In the genomic region with DNA sequence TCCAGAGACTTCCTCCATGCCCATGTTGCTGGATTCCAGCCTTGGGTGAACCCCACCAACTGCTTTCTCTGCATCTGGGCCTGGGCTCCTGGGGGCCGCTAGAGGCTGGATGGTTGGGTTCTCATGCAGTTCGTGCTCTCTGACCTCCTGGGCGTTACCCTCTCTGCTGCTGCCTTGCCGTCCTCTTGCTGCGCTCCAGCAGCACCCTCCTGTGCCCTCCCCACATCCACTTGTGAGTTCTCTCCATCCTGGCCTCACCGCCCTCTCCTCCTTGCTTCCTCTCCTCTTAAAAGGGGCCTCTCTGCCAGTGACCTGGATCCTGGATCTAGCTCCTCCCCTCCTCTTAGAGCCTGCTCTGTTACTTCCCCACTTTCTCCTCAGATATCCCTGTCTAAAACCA, we compare ENCODE assay signal across 25 cellular contexts.
"Had no signal": no experiment of that assay in that cellular context is flagged by ENCODE, and none has a peak within 500 bp of the region (broad histone marks: within the 10 kb centered on the region; RNA-seq: fewer than 3 reads in every experiment).

No MANE protein-coding gene starts in this region.

- DNase-seq: activated CD4-positive, alpha-beta memory T cell treated with anti-CD3 and anti-CD28 coated beads, Interleukin-2, amount 10 ng/mL, durations not matched to agents 7 days and 5 days; activated CD4-positive, alpha-beta T cell treated with anti-CD3 and anti-CD28 coated beads for 1 hour; activated CD4-positive, alpha-beta T cell treated with anti-CD3 and anti-CD28 coated beads, Interleukin-2, amount 10 ng/mL, durations not matched to agents 7 days and 5 days; activated CD8-positive, alpha-beta memory T cell treated with anti-CD3 and anti-CD28 coated beads, Interleukin-2, amount 50 U/mL, for 48 hours; activated gamma-delta T cell; activated naive CD4-positive, alpha-beta T cell treated with anti-CD3 and anti-CD28 coated beads, Interleukin-2, amount 10 ng/mL, durations not matched to agents 7 days and 5 days; activated naive CD8-positive, alpha-beta T cell treated with anti-CD3 and anti-CD28 coated beads, Interleukin-2, amount 10 ng/mL, durations not matched to agents 7 days and 5 days; activated T-cell treated with anti-CD3 and anti-CD28 coated beads, Interleukin-2, amount 50 U/mL, for 24 hours; amniotic stem cell; brain microvascular endothelial cell; central memory CD4-positive, alpha-beta T cell; endodermal cell; foreskin fibroblast; midbrain; naive thymus-derived CD4-positive, alpha-beta T cell; posterior cingulate gyrus; right lobe of liver; stimulated activated CD4-positive, alpha-beta T cell treated with anti-CD3 and anti-CD28 coated beads, Interleukin-2, amount 100 ng/mL, for 48 hours; substantia nigra; T-helper 2 cell had no signal

- H3K4me3 Mint-ChIP-seq: activated CD4-positive, alpha-beta memory T cell treated with anti-CD3 and anti-CD28 coated beads, Interleukin-2, amount 10 ng/mL, durations not matched to agents 7 days and 5 days; activated CD4-positive, alpha-beta T cell treated with anti-CD3 and anti-CD28 coated beads, Interleukin-2, amount 10 ng/mL, durations not matched to agents 7 days and 5 days; activated naive CD4-positive, alpha-beta T cell treated with anti-CD3 and anti-CD28 coated beads, Interleukin-2, amount 10 ng/mL, durations not matched to agents 7 days and 5 days; activated naive CD8-positive, alpha-beta T cell treated with anti-CD3 and anti-CD28 coated beads, Interleukin-2, amount 10 ng/mL, durations not matched to agents 7 days and 5 days; activated T-cell treated with anti-CD3 and anti-CD28 coated beads, Interleukin-2, amount 50 U/mL, for 24 hours; dendritic cell treated with granulocyte-macrophage colony-stimulating factor and Interleukin-4, amounts not matched to agents 40 ng/mL and 50 ng/mL, for 4 days; endodermal cell; memory B cell; neural progenitor cell; stimulated activated naive CD8-positive, alpha-beta T cell treated with anti-CD3 and anti-CD28 coated beads, Interleukin-15, Interleukin-2, amounts not matched to agents 100 ng/mL and 50 ng/mL, for 24 hours had no signal

- H3K27ac ChIP-seq: brain microvascular endothelial cell, neural progenitor cell, right lobe of liver had no signal

- H3K9me3 ChIP-seq: right lobe of liver had no signal

- H3K9me3 Mint-ChIP-seq: activated CD4-positive, alpha-beta memory T cell treated with anti-CD3 and anti-CD28 coated beads, Interleukin-2, amount 10 ng/mL, durations not matched to agents 7 days and 5 days; activated CD4-positive, alpha-beta T cell treated with anti-CD3 and anti-CD28 coated beads, Interleukin-2, amount 10 ng/mL, durations not matched to agents 7 days and 5 days; activated naive CD4-positive, alpha-beta T cell treated with anti-CD3 and anti-CD28 coated beads, Interleukin-2, amount 10 ng/mL, durations not matched to agents 7 days and 5 days; activated naive CD8-positive, alpha-beta T cell treated with anti-CD3 and anti-CD28 coated beads, Interleukin-2, amount 10 ng/mL, durations not matched to agents 7 days and 5 days; activated T-cell treated with anti-CD3 and anti-CD28 coated beads, Interleukin-2, amount 50 U/mL, for 24 hours; dendritic cell treated with granulocyte-macrophage colony-stimulating factor and Interleukin-4, amounts not matched to agents 40 ng/mL and 50 ng/mL, for 4 days; endodermal cell; memory B cell; naive thymus-derived CD4-positive, alpha-beta T cell; neural progenitor cell; stimulated activated naive CD8-positive, alpha-beta T cell treated with anti-CD3 and anti-CD28 coated beads, Interleukin-15, Interleukin-2, amounts not matched to agents 100 ng/mL and 50 ng/mL, for 24 hours had no signal

- H3K27me3 ChIP-seq: brain microvascular endothelial cell, neural progenitor cell, right lobe of liver had no signal

- H3K36me3 ChIP-seq: brain microvascular endothelial cell, neural progenitor cell, right lobe of liver had no signal

- ATAC-seq: esophagus mucosa; naive thymus-derived CD4-positive, alpha-beta T cell; right lobe of liver had no signal

- H3K4me3 ChIP-seq: neural progenitor cell, right lobe of liver had no signal

- H3K27ac Mint-ChIP-seq: activated CD4-positive, alpha-beta memory T cell treated with anti-CD3 and anti-CD28 coated beads, Interleukin-2, amount 10 ng/mL, durations not matched to agents 7 days and 5 days; activated CD4-positive, alpha-beta T cell treated with anti-CD3 and anti-CD28 coated beads, Interleukin-2, amount 10 ng/mL, durations not matched to agents 7 days and 5 days; activated naive CD4-positive, alpha-beta T cell treated with anti-CD3 and anti-CD28 coated beads, Interleukin-2, amount 10 ng/mL, durations not matched to agents 7 days and 5 days; activated naive CD8-positive, alpha-beta T cell treated with anti-CD3 and anti-CD28 coated beads, Interleukin-2, amount 10 ng/mL, durations not matched to agents 7 days and 5 days; activated T-cell treated with anti-CD3 and anti-CD28 coated beads, Interleukin-2, amount 50 U/mL, for 24 hours; dendritic cell treated with granulocyte-macrophage colony-stimulating factor and Interleukin-4, amounts not matched to agents 40 ng/mL and 50 ng/mL, for 4 days; endodermal cell; memory B cell; neural progenitor cell; stimulated activated naive CD8-positive, alpha-beta T cell treated with anti-CD3 and anti-CD28 coated beads, Interleukin-15, Interleukin-2, amounts not matched to agents 100 ng/mL and 50 ng/mL, for 24 hours had no signal

- H3K27me3 Mint-ChIP-seq: activated CD4-positive, alpha-beta memory T cell treated with anti-CD3 and anti-CD28 coated beads, Interleukin-2, amount 10 ng/mL, durations not matched to agents 7 days and 5 days; activated CD4-positive, alpha-beta T cell treated with anti-CD3 and anti-CD28 coated beads, Interleukin-2, amount 10 ng/mL, durations not matched to agents 7 days and 5 days; activated naive CD4-positive, alpha-beta T cell treated with anti-CD3 and anti-CD28 coated beads, Interleukin-2, amount 10 ng/mL, durations not matched to agents 7 days and 5 days; activated naive CD8-positive, alpha-beta T cell treated with anti-CD3 and anti-CD28 coated beads, Interleukin-2, amount 10 ng/mL, durations not matched to agents 7 days and 5 days; activated T-cell treated with anti-CD3 and anti-CD28 coated beads, Interleukin-2, amount 50 U/mL, for 24 hours; dendritic cell treated with granulocyte-macrophage colony-stimulating factor and Interleukin-4, amounts not matched to agents 40 ng/mL and 50 ng/mL, for 4 days; memory B cell; naive thymus-derived CD4-positive, alpha-beta T cell; stimulated activated naive CD8-positive, alpha-beta T cell treated with anti-CD3 and anti-CD28 coated beads, Interleukin-15, Interleukin-2, amounts not matched to agents 100 ng/mL and 50 ng/mL, for 24 hours had no signal

- H3K36me3 Mint-ChIP-seq: activated naive CD4-positive, alpha-beta T cell treated with anti-CD3 and anti-CD28 coated beads, Interleukin-2, amount 10 ng/mL, durations not matched to agents 7 days and 5 days; activated naive CD8-positive, alpha-beta T cell treated with anti-CD3 and anti-CD28 coated beads, Interleukin-2, amount 10 ng/mL, durations not matched to agents 7 days and 5 days had no signal

- H3K4me1 ChIP-seq: right lobe of liver had no signal
